In genomic region chr11:27916541-27917100, GRCh38 we compare ENCODE assay signal across 13 cellular contexts.
DNase-seq lines count a peak whose midpoint lies in the region; ATAC-seq and TF ChIP-seq lines count a peak whose summit lies in the region.
"Had no signal": no experiment of that assay in that cellular context is flagged by ENCODE, and none has a peak within 500 bp of the region (broad histone marks: within the 10 kb centered on the region; RNA-seq: fewer than 3 reads in every experiment).

No MANE protein-coding gene starts in this region.

- ATAC-seq in GM18517 (IDR thresholded peaks at IDR 0.05; ENCODE audit: unreplicated experiment) (peak; percentile 94), GM21390 (IDR thresholded peaks at IDR 0.05; ENCODE audit: unreplicated experiment) (peak; percentile 84), HG03060 (IDR thresholded peaks at IDR 0.05; ENCODE audit: low read depth, unreplicated experiment) (peak; percentile 88)
- ATAC-seq in activated CD8-positive, alpha-beta memory T cell treated with anti-CD3 and anti-CD28 coated beads, Interleukin-2, amount 10 ng/mL, durations not matched to agents 7 days and 5 days: no peak
- ATAC-seq: CD8-positive, alpha-beta T cell had no signal

- in situ Hi-C loops in SK-MEL-5 (cut with HindIII; ENCODE audit: low pct_unique_long_range_greater_than_20kb, low sequenced_read_pairs): no loop called here

- no peak overlapping the region for H3K4me3 Mint-ChIP-seq in glutamatergic neuron (ENCODE audit: unreplicated experiment)
- H3K4me3 Mint-ChIP-seq in activated CD8-positive, alpha-beta memory T cell treated with anti-CD3 and anti-CD28 coated beads, Interleukin-2, amount 10 ng/mL, durations not matched to agents 7 days and 5 days: no peak overlapping the region
- H3K4me3 Mint-ChIP-seq: CD8-positive, alpha-beta T cell; stimulated activated naive B cell treated with anti-CD40 and anti-IgM and Interleukin-4, amounts not matched to agents 10 μg/mL and 1 μg/mL and 100 μg/mL, for 72 hours had no signal

- TF ChIP-seq CTCF in glutamatergic neuron (IDR thresholded peaks at IDR 0.05; ENCODE audit: partially characterized antibody, unreplicated experiment): no peak

- H3K4me1 Mint-ChIP-seq in glutamatergic neuron (ENCODE audit: low read depth, unreplicated experiment): no peaks in the 10 kb centered on the region
- no peaks in the 10 kb centered on the region for H3K4me1 Mint-ChIP-seq in activated CD8-positive, alpha-beta memory T cell treated with anti-CD3 and anti-CD28 coated beads, Interleukin-2, amount 10 ng/mL, durations not matched to agents 7 days and 5 days
- H3K4me1 Mint-ChIP-seq: stimulated activated naive B cell treated with anti-CD40 and anti-IgM and Interleukin-4, amounts not matched to agents 10 μg/mL and 1 μg/mL and 100 μg/mL, for 72 hours had no signal

- no peaks in the 10 kb centered on the region for H3K36me3 Mint-ChIP-seq in glutamatergic neuron (ENCODE audit: unreplicated experiment)
- H3K36me3 Mint-ChIP-seq in activated CD8-positive, alpha-beta memory T cell treated with anti-CD3 and anti-CD28 coated beads, Interleukin-2, amount 10 ng/mL, durations not matched to agents 7 days and 5 days: no peaks in the 10 kb centered on the region
- H3K36me3 Mint-ChIP-seq: CD8-positive, alpha-beta T cell; stimulated activated naive B cell treated with anti-CD40 and anti-IgM and Interleukin-4, amounts not matched to agents 10 μg/mL and 1 μg/mL and 100 μg/mL, for 72 hours had no signal

- peak; percentile 71 for DNase-seq in SK-MEL-5 (ENCODE audit: low read depth, low spot score)
- DNase-seq in glutamatergic neuron: no peak
- DNase-seq in T-helper 2 cell: no peak
- no peak for DNase-seq in stimulated activated CD4-positive, alpha-beta T cell treated with anti-CD3 and anti-CD28 coated beads, Interleukin-4, amount 100 ng/mL, for 1 hour
- no peak for DNase-seq in activated CD8-positive, alpha-beta memory T cell treated with anti-CD3 and anti-CD28 coated beads, Interleukin-2, amount 10 ng/mL, durations not matched to agents 7 days and 5 days
- DNase-seq: activated naive CD4-positive, alpha-beta T cell treated with anti-CD3 and anti-CD28 coated beads, Interleukin-2, amount 50 U/mL, for 16 hours; CD8-positive, alpha-beta T cell; effector CD4-positive, alpha-beta T cell; small intestine; stimulated activated naive B cell treated with anti-CD40 and anti-IgM and Interleukin-4, amounts not matched to agents 10 μg/mL and 1 μg/mL and 100 μg/mL, for 72 hours had no signal

- H3K27ac Mint-ChIP-seq in glutamatergic neuron (ENCODE audit: unreplicated experiment): no peak overlapping the region
- no peak overlapping the region for H3K27ac Mint-ChIP-seq in activated CD8-positive, alpha-beta memory T cell treated with anti-CD3 and anti-CD28 coated beads, Interleukin-2, amount 10 ng/mL, durations not matched to agents 7 days and 5 days
- H3K27ac Mint-ChIP-seq: CD8-positive, alpha-beta T cell; stimulated activated naive B cell treated with anti-CD40 and anti-IgM and Interleukin-4, amounts not matched to agents 10 μg/mL and 1 μg/mL and 100 μg/mL, for 72 hours had no signal

- no peaks in the 10 kb centered on the region for H3K9me3 Mint-ChIP-seq in glutamatergic neuron (ENCODE audit: unreplicated experiment)
- H3K9me3 Mint-ChIP-seq in activated CD8-positive, alpha-beta memory T cell treated with anti-CD3 and anti-CD28 coated beads, Interleukin-2, amount 10 ng/mL, durations not matched to agents 7 days and 5 days (ENCODE audit: low read depth): no peaks in the 10 kb centered on the region
- H3K9me3 Mint-ChIP-seq: CD8-positive, alpha-beta T cell had no signal

- CTCF ChIA-PET in activated CD8-positive, alpha-beta memory T cell treated with anti-CD3 and anti-CD28 coated beads, Interleukin-2, amount 10 ng/mL, durations not matched to agents 7 days and 5 days (lab: Charles Lee): no interaction called here

- H3K27me3 Mint-ChIP-seq in glutamatergic neuron (ENCODE audit: unreplicated experiment): no peaks in the 10 kb centered on the region
- no peaks in the 10 kb centered on the region for H3K27me3 Mint-ChIP-seq in activated CD8-positive, alpha-beta memory T cell treated with anti-CD3 and anti-CD28 coated beads, Interleukin-2, amount 10 ng/mL, durations not matched to agents 7 days and 5 days
